Comparison of ENCODE assay signal across 1 cellular context in the genomic region with DNA sequence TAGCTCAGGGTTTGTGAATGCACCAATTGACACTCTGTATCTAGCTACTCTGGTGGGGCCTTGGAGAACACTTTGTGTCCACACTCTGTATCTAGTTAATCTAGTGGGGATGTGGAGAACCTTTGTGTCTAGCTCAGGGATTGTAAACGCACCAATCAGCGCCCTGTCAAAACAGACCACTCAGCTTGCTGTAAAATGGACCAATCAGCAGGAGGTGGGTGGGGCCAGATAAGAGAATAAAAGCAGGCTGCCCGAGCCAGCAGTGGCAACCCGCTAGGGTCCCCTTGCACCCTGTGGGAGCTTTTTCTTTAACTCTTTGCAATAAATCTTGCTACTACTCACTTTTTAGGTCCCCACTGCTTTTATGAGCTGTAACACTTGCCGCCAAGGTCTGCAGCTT.
A peak's percentile ranks its signal among the peaks of the same experiment; 100 is the strongest.
TF ChIP-seq lines count a peak whose summit lies in the region.

No MANE protein-coding gene starts in this region.

TF ChIP-seq in K562, 482 proteins besides CTCF, POLR2A, EP300 and RAD21:
- TF ChIP-seq, protein P1, sequence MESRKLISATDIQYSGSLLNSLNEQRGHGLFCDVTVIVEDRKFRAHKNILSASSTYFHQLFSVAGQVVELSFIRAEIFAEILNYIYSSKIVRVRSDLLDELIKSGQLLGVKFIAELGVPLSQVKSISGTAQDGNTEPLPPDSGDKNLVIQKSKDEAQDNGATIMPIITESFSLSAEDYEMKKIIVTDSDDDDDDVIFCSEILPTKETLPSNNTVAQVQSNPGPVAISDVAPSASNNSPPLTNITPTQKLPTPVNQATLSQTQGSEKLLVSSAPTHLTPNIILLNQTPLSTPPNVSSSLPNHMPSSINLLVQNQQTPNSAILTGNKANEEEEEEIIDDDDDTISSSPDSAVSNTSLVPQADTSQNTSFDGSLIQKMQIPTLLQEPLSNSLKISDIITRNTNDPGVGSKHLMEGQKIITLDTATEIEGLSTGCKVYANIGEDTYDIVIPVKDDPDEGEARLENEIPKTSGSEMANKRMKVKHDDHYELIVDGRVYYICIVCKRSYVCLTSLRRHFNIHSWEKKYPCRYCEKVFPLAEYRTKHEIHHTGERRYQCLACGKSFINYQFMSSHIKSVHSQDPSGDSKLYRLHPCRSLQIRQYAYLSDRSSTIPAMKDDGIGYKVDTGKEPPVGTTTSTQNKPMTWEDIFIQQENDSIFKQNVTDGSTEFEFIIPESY (CRISPR knock-in tag; IDR thresholded peaks at IDR 0.05) = peak; percentile 44; the same call in 1 of the 2 replicates
- TF ChIP-seq NFYB (IDR thresholded peaks at IDR 0.05; ENCODE audit: extremely low read depth, insufficient read length) = peak; percentile 54
